In the genomic region with DNA sequence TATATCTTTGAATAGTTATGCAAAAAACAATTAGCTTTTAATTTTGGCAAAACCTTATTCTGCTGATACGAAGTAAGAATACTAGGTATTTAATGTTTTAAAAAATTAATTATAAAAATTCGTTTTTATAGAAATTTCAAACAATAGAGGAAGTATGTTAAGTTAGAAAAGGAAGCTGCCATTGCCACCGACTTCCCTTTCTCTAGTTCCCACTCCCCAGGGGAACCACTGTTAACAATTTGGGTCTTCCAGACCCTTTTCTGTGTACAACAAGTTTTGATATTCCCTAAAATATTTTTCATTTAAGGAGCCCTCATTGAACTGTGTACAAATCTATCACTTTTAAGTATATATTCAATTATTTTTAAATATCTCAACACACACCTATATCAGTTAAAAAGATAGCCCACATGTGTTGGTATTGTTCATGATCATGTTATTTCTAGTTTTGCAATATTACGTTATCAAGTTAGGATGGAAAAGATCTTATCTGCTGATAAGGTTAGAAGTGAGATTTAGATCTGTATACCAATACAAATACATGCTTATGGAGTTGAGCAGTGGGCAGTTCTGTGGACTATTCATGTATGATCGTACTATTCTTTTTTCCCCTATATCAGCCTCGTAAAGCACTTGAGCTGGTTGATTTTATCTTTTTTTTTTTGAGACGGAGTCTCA, we compare ENCODE assay signal across 18 cellular contexts. TPM values are rescaled to one million over a fixed set of nuclear protein-coding genes. Genes with fewer than 3 reads are reported as not detected.
A peak's percentile ranks its signal among the peaks of the same experiment; 100 is the strongest.
DNase-seq lines count a peak whose midpoint lies in the region; ATAC-seq, FAIRE-seq and TF ChIP-seq lines count a peak whose summit lies in the region.
"Had no signal": no experiment of that assay in that cellular context is flagged by ENCODE, and none has a peak within 500 bp of the region (broad histone marks: within the 10 kb centered on the region; RNA-seq: fewer than 3 reads in every experiment).

No MANE protein-coding gene starts in this region.

- no peaks in the 10 kb centered on the region for H3K9me3 Mint-ChIP-seq in CD14-positive monocyte

- H3K4me1 Mint-ChIP-seq in CD14-positive monocyte = peaks cover 5% of the 10 kb centered on the region

- peak; percentile 55 for FAIRE-seq in islet of Langerhans (lab: Jason Lieb, UNC)
- FAIRE-seq: GM12878, GM18507 had no signal

- ATAC-seq in HG03095 (IDR thresholded peaks at IDR 0.05; ENCODE audit: unreplicated experiment) = no peak
- ATAC-seq: GM12878 had no signal

- TF ChIP-seq POLR2A in erythroblast (IDR thresholded peaks at IDR 0.05; ENCODE audit: low read length) (no peak), vagina (IDR thresholded peaks at IDR 0.05) (no peak)

- H3K27ac Mint-ChIP-seq in CD14-positive monocyte = peak overlapping the region in 4 of 7 donors; percentile 37 to 68 (median 57)

- H3K4me3 Mint-ChIP-seq in CD14-positive monocyte = no peak overlapping the region

- DNase-seq in AML-193 (lab: John Stamatoyannopoulos, UW) (peak; percentile 34 to 41), CD14-positive monocyte (ENCODE audit: low spot score) (no peak), NOMO-1 treated with dmso at 0.1 percent for 144 hours (lab: John Stamatoyannopoulos, UW; ENCODE audit: unreplicated experiment) (peak; percentile 20), erythroblast (lab: John Stamatoyannopoulos, UW) (no peak), vagina (ENCODE audit: extremely low spot score in 2 of 2) (no peak)
- DNase-seq: C1 segment of cervical spinal cord, COR-L47, DMS153, H7, MM.1S, NCI-H1436 treated with DMSO at 0.1 percent for 48 hours, NCI-H2081, NCI-H510A treated with DMSO at 0.1 percent for 48 hours had no signal

- H3K4me3 ChIP-seq in vagina = no peak overlapping the region
- H3K4me3 ChIP-seq: GM12878, SK-N-MC had no signal

- H3K27me3 ChIP-seq in vagina = no peaks in the 10 kb centered on the region

- H3K27me3 Mint-ChIP-seq in CD14-positive monocyte (ENCODE audit: low read depth in 3 of 3) = no peaks in the 10 kb centered on the region

- TF ChIP-seq CTCF in CD14-positive monocyte (IDR thresholded peaks at IDR 0.05) = no peak
- no peak for TF ChIP-seq CTCF in vagina (IDR thresholded peaks at IDR 0.05)

- H3K36me3 Mint-ChIP-seq in CD14-positive monocyte = peaks cover 31 to 45% of the 10 kb centered on the region in 2 donors

- no peaks in the 10 kb centered on the region for H3K9me3 ChIP-seq in vagina

- H3K27ac ChIP-seq in vagina = no peak overlapping the region
- H3K27ac ChIP-seq: SK-N-MC had no signal

- H3K36me3 ChIP-seq in vagina = peaks cover 0 to 53% of the 10 kb centered on the region in 2 donors

- H3K4me1 ChIP-seq in vagina = peaks cover 4% of the 10 kb centered on the region

- intact Hi-C loops in CD14-positive monocyte (cut with micrococcal nuclease) = loop anchor here in 1 of 2 donors (5.0 kb wide), 1 partner anchor 127 kb away; no protein-coding TSS in a partner anchor
- intact Hi-C loops in vagina (cut with DNase I) = no loop called here

RNA-seq across cellular contexts. Expression of gene NDFIP1, which starts 25.9 kb away (rescaled TPM):
- polyA plus RNA-seq in CD14-positive monocyte = 10 to 100 TPM; 44.0 to 44.4 TPM
- total RNA-seq in vagina = 178 TPM

Comparison
In these comparisons a context has a peak if more than half of its experiments do, and no peak if none do; other contexts are left out.
1. DNase-seq: peak in AML-193 (2 of 2) and NOMO-1 treated with dmso at 0.1 percent for 144 hours (single experiment); none in CD14-positive monocyte (single experiment), erythroblast (0 of 2) and vagina (0 of 2).